Comparison of ENCODE assay signal across 8 cellular contexts in the genomic region with DNA sequence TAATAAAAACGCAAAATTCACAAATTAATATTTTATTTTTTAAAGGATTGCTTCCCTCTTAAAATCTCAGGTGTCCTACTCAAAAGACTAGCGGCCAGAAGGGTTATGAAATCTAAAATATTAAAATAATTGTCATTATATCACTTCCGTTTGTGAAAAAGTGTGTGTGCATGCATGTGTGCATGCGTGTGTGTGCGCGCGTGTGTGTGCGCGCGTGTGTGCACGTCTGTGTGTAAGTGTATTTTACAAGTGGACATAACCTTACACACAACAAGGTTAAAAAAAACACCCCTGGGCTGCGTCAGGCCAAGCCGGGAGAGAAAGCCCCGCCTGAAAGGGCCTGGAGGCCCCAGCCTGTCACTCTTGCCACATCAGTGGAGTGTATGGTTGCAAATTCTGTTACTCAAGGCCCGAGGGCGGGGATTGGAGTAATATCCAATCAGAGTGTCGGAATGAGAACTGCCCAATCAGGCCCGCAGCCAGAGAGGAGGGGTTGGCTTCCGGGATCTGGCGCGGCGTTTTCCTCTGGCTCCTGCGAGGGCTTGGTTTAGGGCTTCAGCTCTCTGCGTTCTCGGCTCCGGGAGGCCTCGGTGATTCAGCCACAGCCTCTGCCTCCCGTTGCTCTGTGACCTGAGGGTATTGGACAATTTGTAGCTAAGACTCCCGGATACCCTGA. TPM values are rescaled to one million over a fixed set of nuclear protein-coding genes. Genes with fewer than 3 reads are reported as not detected.
A peak's percentile ranks its signal among the peaks of the same experiment; 100 is the strongest.
DNase-seq lines count a peak whose midpoint lies in the region; ATAC-seq and TF ChIP-seq lines count a peak whose summit lies in the region.
"Not testable (repeated sequence)": the region's sequence is repeated elsewhere in the genome, so short reads cannot be mapped to it uniquely, and the experiment has no call there.

TSS of gene ZNF595 (plus strand) at position 518 of the 676 bp plus-strand sequence. CDS start 168 bp downstream, outside the sequence.

- peak in 4 of 5 donors; percentile 20 to 60 (median 34) for DNase-seq in CD4-positive, alpha-beta memory T cell
- peak; percentile 56 for DNase-seq in HFFc6
- DNase-seq in activated T-cell treated with anti-CD3 and anti-CD28 coated beads, Interleukin-2, amount 50 U/mL, for 72 hours, result peak in 1 of 2 donors; percentile 8
- not testable (repeated sequence) for DNase-seq in hepatocyte (ENCODE audit: low spot score); neural progenitor cell (ENCODE audit: low spot score)

- H2AFZ ChIP-seq in OCI-LY3 (ENCODE audit: low read depth, low read length); hepatocyte; neural progenitor cell (replicated peaks): not testable (repeated sequence)

- H3K9me2 ChIP-seq in hepatocyte (replicated peaks; ENCODE audit: insufficient read depth), result not testable (repeated sequence)

- not testable (repeated sequence) for H3K27me3 Mint-ChIP-seq in CD4-positive, alpha-beta memory T cell; HFFc6 (ENCODE audit: insufficient read depth); activated T-cell treated with anti-CD3 and anti-CD28 coated beads, Interleukin-2, amount 50 U/mL, for 72 hours (ENCODE audit: low read depth); neural progenitor cell (ENCODE audit: insufficient read depth, low read depth)

- H3K79me2 ChIP-seq in OCI-LY3 (ENCODE audit: low read length), result peaks cover 17% of the 10 kb centered on the region
- not testable (repeated sequence) for H3K79me2 ChIP-seq in hepatocyte; neural progenitor cell (ENCODE audit: low read depth)

- CTCF ChIA-PET in CD4-positive, alpha-beta memory T cell (lab: Charles Lee; ENCODE audit: partially characterized antibody), result interaction anchor here (1.0 to 1.5 kb wide), 2 partner anchors 8 to 72 kb away, joined by 3 to 5 read pairs; partner anchors contain the start of gene ZNF718

- not testable (repeated sequence) for H3K9me3 ChIP-seq in CD4-positive, alpha-beta memory T cell (ENCODE audit: control insufficient read depth in 1 of 2, low read length in 2 of 2); OCI-LY3 (ENCODE audit: insufficient read depth, low read length); ectodermal cell (ENCODE audit: control insufficient read depth, low read length); hepatocyte (ENCODE audit: low read depth); neural progenitor cell (ENCODE audit: low read depth); subcutaneous abdominal adipose tissue (ENCODE audit: control insufficient read depth in 5 of 5, low read length in 5 of 5)

- 65 to 73% methylated on average over 10 of the region's 29 CpGs for WGBS in ectodermal cell, 2 experiments
- WGBS in hepatocyte (ENCODE audit: low lambda C conversion rate, missing lambda C conversion rate), result 46% methylated on average over 23 of the region's 29 CpGs

- not testable (repeated sequence) for H3F3A ChIP-seq in neural progenitor cell (ENCODE audit: low read depth)

- not testable (repeated sequence) for H3K4me2 ChIP-seq in OCI-LY3 (ENCODE audit: low read length); neural progenitor cell
- peak within 1 kb of the TSS; percentile 74 for H3K4me2 ChIP-seq in hepatocyte

- H3K27me3 ChIP-seq in CD4-positive, alpha-beta memory T cell (ENCODE audit: insufficient read depth, low read length); OCI-LY3 (ENCODE audit: low read depth, low read length); ectodermal cell (ENCODE audit: control insufficient read depth, insufficient read depth, low read length, poor library complexity, severe bottlenecking); hepatocyte; neural progenitor cell; subcutaneous abdominal adipose tissue (ENCODE audit: control insufficient read depth in 5 of 5, insufficient read depth in 4 of 5, low read length in 5 of 5): not testable (repeated sequence)

- POLR2A ChIA-PET in CD4-positive, alpha-beta memory T cell (lab: Charles Lee; ENCODE audit: partially characterized antibody), result interaction anchor here (1.0 to 2.5 kb wide), 2 partner anchors 72 to 331 kb away, joined by 3 to 17 read pairs; partner anchors contain the start of gene ZNF718

- not testable (repeated sequence) for H3K36me3 ChIP-seq in CD4-positive, alpha-beta memory T cell (ENCODE audit: insufficient read depth, low read length); OCI-LY3 (replicated peaks; ENCODE audit: low read depth, low read length); ectodermal cell (ENCODE audit: control insufficient read depth, insufficient read depth, low read length); hepatocyte (replicated peaks; ENCODE audit: insufficient read depth, low read depth); neural progenitor cell; subcutaneous abdominal adipose tissue (ENCODE audit: control insufficient read depth in 5 of 5, insufficient read depth in 5 of 5, low read length in 5 of 5)

- not testable (repeated sequence) for H4K20me1 ChIP-seq in OCI-LY3 (ENCODE audit: insufficient read depth, low read length); hepatocyte (ENCODE audit: insufficient read depth, poor library complexity, severe bottlenecking); neural progenitor cell (ENCODE audit: low read depth)

- peak within 1 kb of the TSS; percentile 51; the same call in 1 of the 2 replicates for H3K9ac ChIP-seq in OCI-LY3 (ENCODE audit: low read length)
- not testable (repeated sequence) for H3K9ac ChIP-seq in neural progenitor cell; subcutaneous abdominal adipose tissue (ENCODE audit: low read length in 5 of 5)

- not testable (repeated sequence) for H3K4me1 Mint-ChIP-seq in CD4-positive, alpha-beta memory T cell; HFFc6 (ENCODE audit: low read depth); activated T-cell treated with anti-CD3 and anti-CD28 coated beads, Interleukin-2, amount 50 U/mL, for 72 hours (ENCODE audit: low read depth); neural progenitor cell

- intact Hi-C loops in CD4-positive, alpha-beta memory T cell (cut with micrococcal nuclease), result not testable (repeated sequence)

- not testable (repeated sequence) for H3K36me3 Mint-ChIP-seq in CD4-positive, alpha-beta memory T cell; HFFc6 (ENCODE audit: low read depth); activated T-cell treated with anti-CD3 and anti-CD28 coated beads, Interleukin-2, amount 50 U/mL, for 72 hours (ENCODE audit: insufficient read depth in 2 of 2); neural progenitor cell

- H3K4me3 Mint-ChIP-seq in CD4-positive, alpha-beta memory T cell; activated T-cell treated with anti-CD3 and anti-CD28 coated beads, Interleukin-2, amount 50 U/mL, for 72 hours; neural progenitor cell: not testable (repeated sequence)
- H3K4me3 Mint-ChIP-seq in HFFc6, result peak within 1 kb of the TSS; percentile 39; the same call in 1 of the 2 replicates

- not testable (repeated sequence) for H3K27ac Mint-ChIP-seq in CD4-positive, alpha-beta memory T cell; HFFc6; activated T-cell treated with anti-CD3 and anti-CD28 coated beads, Interleukin-2, amount 50 U/mL, for 72 hours; neural progenitor cell

- H3K9me3 Mint-ChIP-seq in CD4-positive, alpha-beta memory T cell; HFFc6; activated T-cell treated with anti-CD3 and anti-CD28 coated beads, Interleukin-2, amount 50 U/mL, for 72 hours; neural progenitor cell: not testable (repeated sequence)

- not testable (repeated sequence) for H3K27ac ChIP-seq in CD4-positive, alpha-beta memory T cell (ENCODE audit: low read depth, low read length); OCI-LY3 (ENCODE audit: low read length); ectodermal cell (ENCODE audit: insufficient read depth, low read depth, low read length, poor library complexity, severe bottlenecking); neural progenitor cell; subcutaneous abdominal adipose tissue (ENCODE audit: low read depth, low read length)
- H3K27ac ChIP-seq in hepatocyte, result peak within 1 kb of the TSS; percentile 72

- not testable (repeated sequence) for H3K4me3 ChIP-seq in CD4-positive, alpha-beta memory T cell (ENCODE audit: low read length in 2 of 2); hepatocyte
- H3K4me3 ChIP-seq in OCI-LY3 (ENCODE audit: low read length) (0 out of 2 replicates have a peak within 1 kb of the TSS, but pooled peaks have one; percentile 23), ectodermal cell (ENCODE audit: insufficient read depth, low read depth, low read length) (peak within 1 kb of the TSS; percentile 29), neural progenitor cell (peak within 1 kb of the TSS; percentile 40), subcutaneous abdominal adipose tissue (ENCODE audit: low read depth in 1 of 5, low read length in 5 of 5) (peak within 1 kb of the TSS in 3 of 5 donors; percentile 19 to 56 (median 42))

- ATAC-seq in activated T-cell treated with anti-CD3 and anti-CD28 coated beads, Interleukin-2, amount 50 U/mL, for 72 hours (replicated peaks in 1 of 2), result peak; percentile 76 to 79

- not testable (repeated sequence) for TF ChIP-seq CTCF in HFFc6 (IDR thresholded peaks at IDR 0.05); OCI-LY3 (IDR thresholded peaks at IDR 0.05; ENCODE audit: low read depth, low read length); hepatocyte (IDR thresholded peaks at IDR 0.05; ENCODE audit: poor library complexity); neural progenitor cell (IDR thresholded peaks at IDR 0.05)

- H3K4me1 ChIP-seq in CD4-positive, alpha-beta memory T cell (ENCODE audit: insufficient read depth, low read length); ectodermal cell (ENCODE audit: control insufficient read depth, insufficient read depth, low read length); hepatocyte (ENCODE audit: insufficient read depth); neural progenitor cell; subcutaneous abdominal adipose tissue (ENCODE audit: control insufficient read depth in 5 of 5, insufficient read depth in 5 of 5, low read length in 5 of 5): not testable (repeated sequence)
- H3K4me1 ChIP-seq in OCI-LY3 (ENCODE audit: low read length), result peaks cover 17% of the 10 kb centered on the region

RNA-seq across cellular contexts. Expression of gene ZNF595, which starts in this region (rescaled TPM):
- total RNA-seq in CD4-positive, alpha-beta memory T cell, result 10 to 100 TPM; 11.3 to 11.4 TPM
- 1 to 10 TPM; 3.0 to 7.7 TPM for polyA plus RNA-seq in CD4-positive, alpha-beta memory T cell
- total RNA-seq in HFFc6 (2021; fragmentation: NEBNext Ultra II Directional; extraction: Animal tissue kit (Norgen Biotek cat#: 25700)), result 1 to 10 TPM; 3.7 to 5.9 (median 4.7) TPM
- total RNA-seq in activated T-cell treated with anti-CD3 and anti-CD28 coated beads, Interleukin-2, amount 50 U/mL, for 72 hours, result 1 to 10 TPM; 3.0 to 3.4 TPM
- 12.0 TPM for polyA plus RNA-seq in ectodermal cell (2013, experiment 1 of 4)
- polyA plus RNA-seq in ectodermal cell (2013, experiment 2 of 4), result 11.3 TPM
- 10.1 TPM for polyA plus RNA-seq in ectodermal cell (2013, experiment 3 of 4)
- 9.8 TPM for polyA plus RNA-seq in ectodermal cell (2013, experiment 4 of 4)
- total RNA-seq in hepatocyte (11.3 and 16.4 TPM in 2 replicates), neural progenitor cell (ENCODE audit: low replicate concordance) (29.1 and 36.0 TPM in 2 replicates)
- polyA plus RNA-seq in hepatocyte, result 4.2 and 6.3 TPM in 2 replicates
